10 cellular contexts compared by ENCODE assay signal in genomic region chr6:117270121-117270959, GRCh38. TPM values are rescaled to one million over a fixed set of nuclear protein-coding genes. Genes with fewer than 3 reads are reported as not detected.
A peak's percentile ranks its signal among the peaks of the same experiment; 100 is the strongest.
DNase-seq lines count a peak whose midpoint lies in the region; ATAC-seq and TF ChIP-seq lines count a peak whose summit lies in the region.
"Had no signal": no experiment of that assay in that cellular context is flagged by ENCODE, and none has a peak within 500 bp of the region (broad histone marks: within the 10 kb centered on the region; RNA-seq: fewer than 3 reads in every experiment).

No MANE protein-coding gene starts in this region.

- peaks cover 77 to 92% (median 81%) of the 10 kb centered on the region in 5 donors for H3K27me3 Mint-ChIP-seq in naive thymus-derived CD4-positive, alpha-beta T cell

- no peaks in the 10 kb centered on the region for H3K36me3 ChIP-seq in naive thymus-derived CD4-positive, alpha-beta T cell (ENCODE audit: control insufficient read depth in 2 of 3, insufficient read depth in 3 of 3, low read length in 3 of 3)
- no peaks in the 10 kb centered on the region for H3K36me3 ChIP-seq in adrenal gland (replicated peaks in 1 of 2)

- CTCF ChIA-PET in naive thymus-derived CD4-positive, alpha-beta T cell (lab: Charles Lee): no interaction called here

- TF ChIP-seq CTCF in AG10803 (conservative IDR thresholded peaks at IDR 0.05; ENCODE audit: low read length) (no peak), adrenal gland (IDR thresholded peaks at IDR 0.05) (no peak)

- H3K4me1 ChIP-seq in naive thymus-derived CD4-positive, alpha-beta T cell (ENCODE audit: control insufficient read depth in 2 of 2, insufficient read depth in 2 of 2, low read length in 2 of 2): no peaks in the 10 kb centered on the region
- peaks cover 4 to 15% of the 10 kb centered on the region in 2 donors for H3K4me1 ChIP-seq in adrenal gland (replicated peaks in 1 of 2)

- intact Hi-C loops in naive thymus-derived CD4-positive, alpha-beta T cell (cut with micrococcal nuclease): no loop called here
- intact Hi-C loops in adrenal gland (cut with DNase I): no loop called here

- TF ChIP-seq POLR2A in adrenal gland (IDR thresholded peaks at IDR 0.05): no peak

- no peaks in the 10 kb centered on the region for H3K9me3 ChIP-seq in naive thymus-derived CD4-positive, alpha-beta T cell (ENCODE audit: control insufficient read depth in 2 of 3, low read length in 3 of 3)
- no peaks in the 10 kb centered on the region for H3K9me3 ChIP-seq in adrenal gland (replicated peaks in 1 of 3)

- ATAC-seq in esophagus mucosa (peak; percentile 36), GM19351 (IDR thresholded peaks at IDR 0.05; ENCODE audit: unreplicated experiment) (no peak), HG03342 (IDR thresholded peaks at IDR 0.05; ENCODE audit: unreplicated experiment) (no peak)
- ATAC-seq in naive thymus-derived CD4-positive, alpha-beta T cell: no peak

- H3K27ac ChIP-seq in naive thymus-derived CD4-positive, alpha-beta T cell (ENCODE audit: low read depth, low read length): no peak overlapping the region
- no peak overlapping the region for H3K27ac ChIP-seq in adrenal gland

- H3K4me1 Mint-ChIP-seq in naive thymus-derived CD4-positive, alpha-beta T cell: peaks cover 1 to 15% (median 12%) of the 10 kb centered on the region in 7 donors

- H3K4me3 Mint-ChIP-seq in naive thymus-derived CD4-positive, alpha-beta T cell: peak overlapping the region in 6 of 10 donors; percentile 6 to 66 (median 36)

- peaks cover 0 to 2% (median 0%) of the 10 kb centered on the region in 5 donors for H3K36me3 Mint-ChIP-seq in naive thymus-derived CD4-positive, alpha-beta T cell

- WGBS in adrenal gland, 4 donors: 2 to 5% (median 3%) methylated on average over 31 to 89 of the region's 89 CpGs

- peaks cover 7 to 8% of the 10 kb centered on the region in 2 donors for H3K27me3 ChIP-seq in naive thymus-derived CD4-positive, alpha-beta T cell (ENCODE audit: control insufficient read depth in 2 of 2, insufficient read depth in 2 of 2, low read length in 2 of 2)
- peaks cover 73% of the 10 kb centered on the region for H3K27me3 ChIP-seq in adrenal gland

- H3K9me3 Mint-ChIP-seq in naive thymus-derived CD4-positive, alpha-beta T cell: peaks cover 0 to 12% (median 0%) of the 10 kb centered on the region in 11 donors

- POLR2A ChIA-PET in naive thymus-derived CD4-positive, alpha-beta T cell (lab: Charles Lee): no interaction called here

- no peak overlapping the region for H3K27ac Mint-ChIP-seq in naive thymus-derived CD4-positive, alpha-beta T cell

- peak; percentile 2 for DNase-seq in AG10803 (ENCODE audit: low read depth)
- DNase-seq in NCI-H1105 (lab: John Stamatoyannopoulos, UW): peak; percentile 35
- no peak for DNase-seq in naive thymus-derived CD4-positive, alpha-beta T cell
- DNase-seq in SHP77 (lab: John Stamatoyannopoulos, UW): no peak
- DNase-seq in adrenal gland: no peak
- DNase-seq: amygdala, GOT3 had no signal

- H3K4me3 ChIP-seq in AG10803 (ENCODE audit: low read length) (no peak overlapping the region), adrenal gland (peak overlapping the region in 1 of 4 donors; percentile 38)
- no peak overlapping the region for H3K4me3 ChIP-seq in naive thymus-derived CD4-positive, alpha-beta T cell (ENCODE audit: low read length)

RNA-seq across cellular contexts. Expression of gene VGLL2, which starts 5.0 kb away (rescaled TPM):
- not detected for total RNA-seq in esophagus mucosa
- total RNA-seq in naive thymus-derived CD4-positive, alpha-beta T cell: not detected
- polyA plus RNA-seq in naive thymus-derived CD4-positive, alpha-beta T cell: not detected
- total RNA-seq in adrenal gland: not detected
- not detected for polyA plus RNA-seq in adrenal gland

Comparison
In these comparisons a context has a peak if more than half of its experiments do, and no peak if none do; other contexts are left out.
1. DNase-seq: peak in AG10803 (single experiment) and NCI-H1105 (single experiment); none in naive thymus-derived CD4-positive, alpha-beta T cell (0 of 9), SHP77 (0 of 2) and adrenal gland (0 of 7).